ENCODE assay signal across 29 cellular contexts in genomic region chr2:192718340-192718739, GRCh38.
"Had no signal": no experiment of that assay in that cellular context is flagged by ENCODE, and none has a peak within 500 bp of the region (broad histone marks: within the 10 kb centered on the region; RNA-seq: fewer than 3 reads in every experiment).

No MANE protein-coding gene starts in this region.

- H3K27ac ChIP-seq: KMS-11, Peyer's patch, SJSA1 had no signal

- H3K4me2 ChIP-seq: KMS-11, SK-N-SH had no signal

- H3K4me1 ChIP-seq: Peyer's patch, SJSA1 had no signal

- H3K4me3 ChIP-seq: Peyer's patch, SJSA1 had no signal

- H3K36me3 ChIP-seq: Peyer's patch, SJSA1 had no signal

- H3K9me3 ChIP-seq: Peyer's patch, SJSA1, SK-N-SH had no signal

- H3K27me3 ChIP-seq: Peyer's patch, SJSA1 had no signal

- H3K9ac ChIP-seq: KMS-11, SK-N-SH had no signal

- DNase-seq: Karpas-422, MM.1S, MV-4-11, NCI-H1092, NCI-H1105, NCI-H1417 treated with DMSO at 0.1 percent for 48 hours, NCI-H1436 treated with DMSO at 0.1 percent for 48 hours, NCI-H187, NCI-H1930, NCI-H2029 treated with DMSO at 0.1 percent for 48 hours, NCI-H2081 treated with DMSO at 0.1 percent for 48 hours, NCI-H2107, NCI-H2171, NCI-H446 treated with DMSO at 0.1 percent for 48 hours, NCI-H510A, NCI-H524, NCI-H526, NCI-H69, NCI-H748 treated with DMSO at 0.1 percent for 48 hours, NCI-H82, Peyer's patch, Right ventricle myocardium superior, RPMI8226, SHP77 treated with DMSO at 0.1 percent for 48 hours, SK-N-SH, SW 1271, T-helper 1 cell had no signal
